In genomic region chr14:56490379-56490778, GRCh38 we compare ENCODE assay signal across 2 cellular contexts.
TF ChIP-seq lines count a peak whose summit lies in the region.

No MANE protein-coding gene starts in this region.

TF ChIP-seq in K562, 482 proteins besides CTCF, POLR2A, EP300 and RAD21:
- TF ChIP-seq ARID3A (IDR thresholded peaks at IDR 0.05; ENCODE audit: borderline replicate concordance, low read depth, low read length), result peak; percentile 87; the same call in 1 of the 2 replicates
- TF ChIP-seq, protein P1, sequence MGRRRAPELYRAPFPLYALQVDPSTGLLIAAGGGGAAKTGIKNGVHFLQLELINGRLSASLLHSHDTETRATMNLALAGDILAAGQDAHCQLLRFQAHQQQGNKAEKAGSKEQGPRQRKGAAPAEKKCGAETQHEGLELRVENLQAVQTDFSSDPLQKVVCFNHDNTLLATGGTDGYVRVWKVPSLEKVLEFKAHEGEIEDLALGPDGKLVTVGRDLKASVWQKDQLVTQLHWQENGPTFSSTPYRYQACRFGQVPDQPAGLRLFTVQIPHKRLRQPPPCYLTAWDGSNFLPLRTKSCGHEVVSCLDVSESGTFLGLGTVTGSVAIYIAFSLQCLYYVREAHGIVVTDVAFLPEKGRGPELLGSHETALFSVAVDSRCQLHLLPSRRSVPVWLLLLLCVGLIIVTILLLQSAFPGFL (CRISPR knock-in tag; IDR thresholded peaks at IDR 0.05), result no peak

TF ChIP-seq in HepG2, 621 proteins besides CTCF, POLR2A, EP300 and RAD21 (continued from another document):
- TF ChIP-seq ARID3A (IDR thresholded peaks at IDR 0.05; ENCODE audit: low read depth, low read length) (peak; percentile 90), MIXL1 (CRISPR knock-in tag; IDR thresholded peaks at IDR 0.05) (0 out of 2 replicates have a peak, but pooled peaks have one; percentile 32)
